In the genomic region with DNA sequence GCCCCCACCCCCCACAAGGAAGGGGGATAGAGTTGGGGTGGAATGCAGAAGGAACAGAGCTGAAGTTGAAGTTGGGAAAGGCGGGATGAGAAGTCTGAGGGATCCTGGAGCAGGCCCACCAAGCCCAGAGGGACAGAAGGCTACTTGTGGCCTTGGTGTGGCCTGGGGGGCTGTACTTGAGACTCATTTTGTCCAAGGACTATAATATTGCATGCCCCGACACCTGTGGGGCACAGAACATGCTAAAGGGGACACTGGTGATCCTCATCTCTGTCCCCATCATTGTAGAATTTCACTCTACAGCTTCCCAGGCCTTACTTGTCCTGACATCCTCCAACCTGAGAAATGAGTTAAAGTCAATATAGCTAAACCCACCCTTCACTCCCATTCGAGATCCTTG, we compare ENCODE assay signal across 12 cellular contexts. TPM values are rescaled to one million over a fixed set of nuclear protein-coding genes. Genes with fewer than 3 reads are reported as not detected.
DNase-seq lines count a peak whose midpoint lies in the region; ATAC-seq, FAIRE-seq and TF ChIP-seq lines count a peak whose summit lies in the region.
"Had no signal": no experiment of that assay in that cellular context is flagged by ENCODE, and none has a peak within 500 bp of the region (broad histone marks: within the 10 kb centered on the region; RNA-seq: fewer than 3 reads in every experiment).

No MANE protein-coding gene starts in this region.

- DNase-seq in activated T-cell treated with anti-CD3 and anti-CD28 coated beads, Interleukin-2, amount 50 U/mL, for 4 hours: no peak
- no peak for DNase-seq in activated T-cell treated with anti-CD3 and anti-CD28 coated beads, Interleukin-2, amount 50 U/mL, for 1 hour
- DNase-seq in GM12878 (ENCODE audit: low read depth, low spot score): no peak
- no peak for DNase-seq in thyroid gland
- no peak for DNase-seq in GM03348 (ENCODE audit: low spot score)
- DNase-seq in NK-92 (lab: John Stamatoyannopoulos, UW; ENCODE audit: unreplicated experiment): no peak
- DNase-seq in GM19238 (ENCODE audit: insufficient read length, low spot score): no peak
- DNase-seq: activated CD4-positive, alpha-beta T cell treated with anti-CD3 and anti-CD28 coated beads, Interleukin-2, amount 50 U/mL, for 4 hours; NCI-H226; SJCRH30; stimulated activated CD4-positive, alpha-beta T cell treated with anti-CD3 and anti-CD28 coated beads, Interleukin-12 subunit alpha, Interleukin-12 subunit beta, amount 100 ng/mL, for 4 hours had no signal

- H3K9ac ChIP-seq in GM12878 (ENCODE audit: control insufficient read depth, insufficient read depth, low read length): peak overlapping the region; percentile 87

- TF ChIP-seq POLR2A in GM12878 (IDR thresholded peaks at IDR 0.05; ENCODE audit: low read depth, low read length): no peak
- TF ChIP-seq POLR2A in thyroid gland (IDR thresholded peaks at IDR 0.05): no peak

- H3K9me3 ChIP-seq in GM12878 (replicated peaks; ENCODE audit: control insufficient read depth, insufficient read depth, low read length) (no peaks in the 10 kb centered on the region), mesodermal cell (ENCODE audit: control insufficient read depth, low read length) (no peaks in the 10 kb centered on the region), thyroid gland (no peaks in the 10 kb centered on the region)
- H3K9me3 ChIP-seq: SJCRH30 had no signal

- H3K27me3 ChIP-seq in GM12878 (replicated peaks in 1 of 2; ENCODE audit: control insufficient read depth in 2 of 2, insufficient read depth in 2 of 2, low read length in 1 of 2): no peaks in the 10 kb centered on the region
- H3K27me3 ChIP-seq in thyroid gland: no peaks in the 10 kb centered on the region
- H3K27me3 ChIP-seq: SJCRH30 had no signal

- no TSS peak for BruUV-seq in GM12878 (replicated peaks; lab: Mats Ljungman, UMichigan)

- TF ChIP-seq RAD21 in GM12878 (IDR thresholded peaks at IDR 0.05; ENCODE audit: insufficient read depth, low read depth, low read length): no peak

- H4K20me1 ChIP-seq in GM12878 (ENCODE audit: control insufficient read depth, insufficient read depth): no peaks in the 10 kb centered on the region

- no peak for ATAC-seq in activated T-cell treated with anti-CD3 and anti-CD28 coated beads, Interleukin-2, amount 50 U/mL, for 4 hours
- no peak for ATAC-seq in GM12878

- 51% methylated on average over 3 of the region's 3 CpGs for WGBS in GM12878 (ENCODE audit: insufficient coverage, insufficient replicate concordance, low lambda C conversion rate, missing lambda C conversion rate)
- WGBS in mesodermal cell (ENCODE audit: insufficient coverage in 2 of 2), 2 experiments: 57 to 58% methylated on average over 2 of the region's 3 CpGs
- 29 to 42% methylated on average over 3 of the region's 3 CpGs for WGBS in thyroid gland, 2 donors

- SMC1A ChIA-PET in GM12878 (lab: Charles Lee; ENCODE audit: uncharacterized antibody, unreplicated experiment): interaction anchor here (0.9 to 8.8 kb wide), 7 partner anchors 9 to 193 kb away, joined by 3 to 93 read pairs (median 13); partner anchors contain the start of genes CCDC15, SIAE, SPA17 and VSIG2

- no peaks in the 10 kb centered on the region for H3K9me3 Mint-ChIP-seq in activated T-cell treated with anti-CD3 and anti-CD28 coated beads, Interleukin-2, amount 50 U/mL, for 4 hours

- POLR2A ChIA-PET in GM12878 (lab: Charles Lee): interaction anchor here (0.6 to 2.3 kb wide), 9 partner anchors 8 to 130 kb away, joined by 3 to 12 read pairs (median 5); partner anchors contain the start of gene SPA17

- no peak overlapping the region; the same call in none of the 2 replicates for H2AFZ ChIP-seq in GM12878 (ENCODE audit: control insufficient read depth, low read depth, low read length)

- no peak for TF ChIP-seq EP300 in GM12878 (IDR thresholded peaks at IDR 0.05; ENCODE audit: borderline replicate concordance in 1 of 2, control insufficient read depth in 1 of 2, low read depth in 2 of 2, low read length in 2 of 2)

- no peak for TF ChIP-seq CTCF in GM12878 (IDR thresholded peaks at IDR 0.05 in 2 of 3, conservative IDR thresholded peaks at IDR 0.05 in 1 of 3; ENCODE audit: control insufficient read depth in 2 of 3, extremely low read depth in 1 of 3, insufficient read depth in 1 of 3, low read depth in 3 of 3, low read length in 3 of 3)
- TF ChIP-seq CTCF in thyroid gland (IDR thresholded peaks at IDR 0.05): no peak

- CTCF ChIA-PET in GM12878 (lab: Yijun Ruan, JAX): interaction anchor here (1.0 to 16.3 kb wide), 9 partner anchors 17 to 351 kb away, joined by 3 to 272 read pairs (median 4); partner anchors contain the start of genes MSANTD2, NRGN, SIAE and SPA17

- peaks cover 2% of the 10 kb centered on the region for H3K36me3 Mint-ChIP-seq in activated T-cell treated with anti-CD3 and anti-CD28 coated beads, Interleukin-2, amount 50 U/mL, for 4 hours (ENCODE audit: insufficient read depth)

- peaks cover 46% of the 10 kb centered on the region for H3K79me2 ChIP-seq in GM12878 (ENCODE audit: control insufficient read depth, insufficient read depth, low read length)

- peak overlapping the region; percentile 98 for H3K4me2 ChIP-seq in GM12878 (ENCODE audit: control insufficient read depth, insufficient read depth)

- H3K4me1 Mint-ChIP-seq in activated T-cell treated with anti-CD3 and anti-CD28 coated beads, Interleukin-2, amount 50 U/mL, for 4 hours (ENCODE audit: low read depth): peaks cover 33% of the 10 kb centered on the region

- H3K27me3 Mint-ChIP-seq in activated T-cell treated with anti-CD3 and anti-CD28 coated beads, Interleukin-2, amount 50 U/mL, for 4 hours (ENCODE audit: low read depth): peaks cover 49% of the 10 kb centered on the region

- no peak for FAIRE-seq in GM12878 (lab: Jason Lieb, UNC)

- in situ Hi-C loops in GM12878 (cut with MboI): loop anchor here (5.0 kb wide), 1 partner anchor 89 kb away; the partner anchor contains the start of genes SIAE and SPA17

- H3K27ac ChIP-seq in GM12878 (ENCODE audit: control insufficient read depth, insufficient read depth) (peak overlapping the region; percentile 82), mesodermal cell (ENCODE audit: low read depth, low read length, severe bottlenecking) (peak overlapping the region; percentile 50), thyroid gland (peak overlapping the region; percentile 89 to 98 (median 94))
- H3K27ac ChIP-seq: SJCRH30 had no signal

- peak overlapping the region; percentile 31 for H3K4me3 Mint-ChIP-seq in activated T-cell treated with anti-CD3 and anti-CD28 coated beads, Interleukin-2, amount 50 U/mL, for 4 hours

- H3K4me3 ChIP-seq in GM12878: peak overlapping the region; percentile 83
- peak overlapping the region; percentile 54 for H3K4me3 ChIP-seq in mesodermal cell (ENCODE audit: extremely low read depth, insufficient read depth, low read length, poor library complexity, severe bottlenecking)
- H3K4me3 ChIP-seq in thyroid gland (replicated peaks in 1 of 3): peak overlapping the region; percentile 48 to 93 (median 88)
- H3K4me3 ChIP-seq: SJCRH30 had no signal

- H3K36me3 ChIP-seq in GM12878 (ENCODE audit: control insufficient read depth in 2 of 2, insufficient read depth in 2 of 2, low read length in 1 of 2) (no peaks in the 10 kb centered on the region; a peak in 2 of 4 replicates), mesodermal cell (ENCODE audit: control insufficient read depth, insufficient read depth, low read length) (peaks cover 24% of the 10 kb centered on the region), thyroid gland (peaks cover 0 to 11% of the 10 kb centered on the region in 2 donors)
- H3K36me3 ChIP-seq: SJCRH30 had no signal

- H3K4me1 ChIP-seq in GM12878 (ENCODE audit: control insufficient read depth, insufficient read depth, low read length) (peaks cover 18% of the 10 kb centered on the region), mesodermal cell (ENCODE audit: control insufficient read depth, insufficient read depth, low read length, poor library complexity, severe bottlenecking) (peaks cover 33% of the 10 kb centered on the region), thyroid gland (peaks cover 28 to 70% of the 10 kb centered on the region in 2 donors)

- RAD21 ChIA-PET in GM12878 (lab: Charles Lee; ENCODE audit: unreplicated experiment): interaction anchor here (0.8 to 5.8 kb wide), 8 partner anchors 8 to 91 kb away, joined by 3 to 67 read pairs (median 4); partner anchors contain the start of genes SIAE and SPA17

- intact Hi-C loops in GM12878 (cut with micrococcal nuclease; ENCODE audit: unreplicated experiment) (loop anchor here (1.0 kb wide), 1 partner anchor 88 kb away; the partner anchor contains the start of genes SIAE and SPA17), thyroid gland (cut with DNase I) (loop anchor here (5.0 kb wide), 2 partner anchors 36 to 89 kb away; partner anchors contain the start of genes SIAE and SPA17)

RNA-seq across cellular contexts. Expression of gene ESAM, which starts 1.3 kb away (rescaled TPM):
- total RNA-seq in activated T-cell treated with anti-CD3 and anti-CD28 coated beads, Interleukin-2, amount 50 U/mL, for 4 hours: under 1 TPM; 0.40 to 0.66 (median 0.65) TPM
- total RNA-seq in GM12878 (2013; cell fraction: nucleolus; rRNA removed): 17.0 and 18.6 TPM in 2 replicates
- 16.3 and 20.6 TPM in 2 replicates for total RNA-seq in GM12878 (2014; rRNA removed)
- total RNA-seq in GM12878 (2014; rRNA removed; fragmentation: Illumina TruSeq; extraction: Trizol): 9.2 and 9.4 TPM in 2 replicates
- total RNA-seq in GM12878 (2021): 26.1 and 26.9 TPM in 2 replicates
- polyA plus RNA-seq in GM12878 (2011; ENCODE audit: low read depth): 7.7 TPM
- 5.7 and 15.3 TPM in 2 replicates for polyA plus RNA-seq in GM12878 (2011; rRNA removed)
- 12.8 and 13.5 TPM in 2 replicates for polyA plus RNA-seq in GM12878 (2011; cell fraction: cytosol; rRNA removed)
- polyA plus RNA-seq in GM12878 (2011; cell fraction: nucleus; rRNA removed): 32.4 and 38.8 TPM in 2 replicates
- 17.7 and 20.4 TPM in 2 replicates for polyA plus RNA-seq in GM12878 (2012)
- polyA plus RNA-seq in GM12878 (2014; fragmentation: Illumina TruSeq; extraction: Trizol): 14.4 and 18.4 TPM in 2 replicates
- 1 to 10 TPM; 2.7 to 6.9 TPM for polyA plus RNA-seq in GM12878 (2014; fragmentation: Nextera tagmentation; extraction: Ambion mirVana)
- 22.3 and 24.6 TPM in 2 replicates for polyA plus RNA-seq in GM12878 (2014; rRNA removed)
- polyA plus RNA-seq in GM12878 (2016; fragmentation: Nextera tagmentation; extraction: Ambion mirVana): 10 to 100 TPM; 34.2 to 43.6 TPM
- polyA minus RNA-seq in GM12878 (2011; rRNA and poly(A)+ RNA removed): 6.6 and 9.7 TPM in 2 replicates
- polyA minus RNA-seq in GM12878 (2011; cell fraction: cytosol; rRNA and poly(A)+ RNA removed): 2.5 and 2.9 TPM in 2 replicates
- polyA minus RNA-seq in GM12878 (2011; cell fraction: nucleus; rRNA and poly(A)+ RNA removed): 7.5 and 9.0 TPM in 2 replicates
- 97.5 TPM for polyA plus RNA-seq in mesodermal cell (2013, experiment 1 of 2)
- 81.5 TPM for polyA plus RNA-seq in mesodermal cell (2013, experiment 2 of 2)
- total RNA-seq in thyroid gland: 100 to 1,000 TPM; 188 to 294 (median 243) TPM

RNA-seq across cellular contexts. Expression of gene VSIG2, which starts 8.8 kb away (rescaled TPM):
- not detected for total RNA-seq in activated T-cell treated with anti-CD3 and anti-CD28 coated beads, Interleukin-2, amount 50 U/mL, for 4 hours
- total RNA-seq in GM12878 (2013; cell fraction: nucleolus; rRNA removed): 0.46 TPM in 1 of 2 replicates, not detected in the other
- not detected in 2 replicates for total RNA-seq in GM12878 (2014; rRNA removed)
- 0.13 TPM in 1 of 2 replicates, not detected in the other for total RNA-seq in GM12878 (2014; rRNA removed; fragmentation: Illumina TruSeq; extraction: Trizol)
- 0.31 and 0.40 TPM in 2 replicates for total RNA-seq in GM12878 (2021)
- not detected for polyA plus RNA-seq in GM12878 (2011; ENCODE audit: low read depth)
- polyA plus RNA-seq in GM12878 (2011; rRNA removed): 0.12 and 0.15 TPM in 2 replicates
- polyA plus RNA-seq in GM12878 (2011; cell fraction: cytosol; rRNA removed): 0.07 TPM in 1 of 2 replicates, not detected in the other
- 0.41 and 1.0 TPM in 2 replicates for polyA plus RNA-seq in GM12878 (2011; cell fraction: nucleus; rRNA removed)
- 0.14 TPM in 1 of 2 replicates, not detected in the other for polyA plus RNA-seq in GM12878 (2012)
- not detected in 2 replicates for polyA plus RNA-seq in GM12878 (2014; fragmentation: Illumina TruSeq; extraction: Trizol)
- polyA plus RNA-seq in GM12878 (2014; fragmentation: Nextera tagmentation; extraction: Ambion mirVana): not detected
- polyA plus RNA-seq in GM12878 (2014; rRNA removed): 0.15 and 0.27 TPM in 2 replicates
- polyA plus RNA-seq in GM12878 (2016; fragmentation: Nextera tagmentation; extraction: Ambion mirVana): under 1 TPM in 1 of 2 experiments, not detected in 1; 0.19 TPM
- not detected in 2 replicates for polyA minus RNA-seq in GM12878 (2011; rRNA and poly(A)+ RNA removed)
- not detected in 2 replicates for polyA minus RNA-seq in GM12878 (2011; cell fraction: cytosol; rRNA and poly(A)+ RNA removed)
- polyA minus RNA-seq in GM12878 (2011; cell fraction: nucleus; rRNA and poly(A)+ RNA removed): not detected in 2 replicates
- 1.0 TPM for polyA plus RNA-seq in mesodermal cell (2013, experiment 1 of 2)
- polyA plus RNA-seq in mesodermal cell (2013, experiment 2 of 2): 0.25 TPM
- total RNA-seq in thyroid gland: 10 to 100 TPM; 23.7 to 54.5 (median 28.8) TPM
- total RNA-seq: SJCRH30 had no signal

RNA-seq across cellular contexts. Expression of gene NRGN, which starts 21.1 kb away (rescaled TPM):
- total RNA-seq in activated T-cell treated with anti-CD3 and anti-CD28 coated beads, Interleukin-2, amount 50 U/mL, for 4 hours: 1 to 10 TPM; 1.2 to 2.4 (median 1.6) TPM
- total RNA-seq in GM12878 (2013; cell fraction: nucleolus; rRNA removed): not detected in 2 replicates
- total RNA-seq in GM12878 (2014; rRNA removed): 0.49 and 1.1 TPM in 2 replicates
- total RNA-seq in GM12878 (2014; rRNA removed; fragmentation: Illumina TruSeq; extraction: Trizol): 0.36 TPM in 1 of 2 replicates, not detected in the other
- total RNA-seq in GM12878 (2021): 2.7 and 3.2 TPM in 2 replicates
- polyA plus RNA-seq in GM12878 (2011; ENCODE audit: low read depth): 0.84 TPM
- 0.97 and 2.1 TPM in 2 replicates for polyA plus RNA-seq in GM12878 (2011; rRNA removed)
- polyA plus RNA-seq in GM12878 (2011; cell fraction: cytosol; rRNA removed): 4.2 and 5.7 TPM in 2 replicates
- polyA plus RNA-seq in GM12878 (2011; cell fraction: nucleus; rRNA removed): 9.3 and 10.5 TPM in 2 replicates
- polyA plus RNA-seq in GM12878 (2012): 2.3 and 2.8 TPM in 2 replicates
- polyA plus RNA-seq in GM12878 (2014; fragmentation: Illumina TruSeq; extraction: Trizol): 1.2 TPM in 1 of 2 replicates, not detected in the other
- polyA plus RNA-seq in GM12878 (2014; fragmentation: Nextera tagmentation; extraction: Ambion mirVana): not detected
- polyA plus RNA-seq in GM12878 (2014; rRNA removed): 2.8 and 3.5 TPM in 2 replicates
- polyA plus RNA-seq in GM12878 (2016; fragmentation: Nextera tagmentation; extraction: Ambion mirVana): 1 to 10 TPM in 1 of 2 experiments, under 1 TPM in 1; 0.92 to 1.1 TPM
- polyA minus RNA-seq in GM12878 (2011; rRNA and poly(A)+ RNA removed): 0.88 and 0.95 TPM in 2 replicates
- 2.0 and 2.1 TPM in 2 replicates for polyA minus RNA-seq in GM12878 (2011; cell fraction: cytosol; rRNA and poly(A)+ RNA removed)
- polyA minus RNA-seq in GM12878 (2011; cell fraction: nucleus; rRNA and poly(A)+ RNA removed): 1.9 and 2.4 TPM in 2 replicates
- polyA plus RNA-seq in mesodermal cell (2013, experiment 1 of 2): 28.7 TPM
- 23.7 TPM for polyA plus RNA-seq in mesodermal cell (2013, experiment 2 of 2)
- total RNA-seq in thyroid gland: 1 to 10 TPM in 3 of 4 donors, under 1 TPM in 1; 0.40 to 3.6 (median 2.7) TPM

RNA-seq across cellular contexts. Expression of gene MSANTD2, which starts 39.4 kb away (rescaled TPM):
- total RNA-seq in activated T-cell treated with anti-CD3 and anti-CD28 coated beads, Interleukin-2, amount 50 U/mL, for 4 hours: 10 to 100 TPM in 1 of 3 donors, 1 to 10 TPM in 2; 9.0 to 10.2 (median 9.2) TPM
- total RNA-seq in GM12878 (2013; cell fraction: nucleolus; rRNA removed): 9.9 and 13.0 TPM in 2 replicates
- 12.0 and 13.7 TPM in 2 replicates for total RNA-seq in GM12878 (2014; rRNA removed)
- total RNA-seq in GM12878 (2014; rRNA removed; fragmentation: Illumina TruSeq; extraction: Trizol): 10.6 and 11.2 TPM in 2 replicates
- 8.7 and 9.0 TPM in 2 replicates for total RNA-seq in GM12878 (2021)
- 3.1 TPM for polyA plus RNA-seq in GM12878 (2011; ENCODE audit: low read depth)
- 7.2 and 10.4 TPM in 2 replicates for polyA plus RNA-seq in GM12878 (2011; rRNA removed)
- 3.4 and 3.9 TPM in 2 replicates for polyA plus RNA-seq in GM12878 (2011; cell fraction: cytosol; rRNA removed)
- 12.3 and 14.2 TPM in 2 replicates for polyA plus RNA-seq in GM12878 (2011; cell fraction: nucleus; rRNA removed)
- polyA plus RNA-seq in GM12878 (2012): 3.2 and 5.0 TPM in 2 replicates
- polyA plus RNA-seq in GM12878 (2014; fragmentation: Illumina TruSeq; extraction: Trizol): 11.6 and 17.5 TPM in 2 replicates
- 1 to 10 TPM; 3.0 to 4.1 TPM for polyA plus RNA-seq in GM12878 (2014; fragmentation: Nextera tagmentation; extraction: Ambion mirVana)
- 12.4 and 13.8 TPM in 2 replicates for polyA plus RNA-seq in GM12878 (2014; rRNA removed)
- polyA plus RNA-seq in GM12878 (2016; fragmentation: Nextera tagmentation; extraction: Ambion mirVana): 1 to 10 TPM; 6.4 to 7.0 TPM
- 1.8 and 1.9 TPM in 2 replicates for polyA minus RNA-seq in GM12878 (2011; rRNA and poly(A)+ RNA removed)
- 3.6 and 4.0 TPM in 2 replicates for polyA minus RNA-seq in GM12878 (2011; cell fraction: cytosol; rRNA and poly(A)+ RNA removed)
- polyA minus RNA-seq in GM12878 (2011; cell fraction: nucleus; rRNA and poly(A)+ RNA removed): 5.3 and 9.5 TPM in 2 replicates
- polyA plus RNA-seq in mesodermal cell (2013, experiment 1 of 2): 15.2 TPM
- 14.4 TPM for polyA plus RNA-seq in mesodermal cell (2013, experiment 2 of 2)
- total RNA-seq in thyroid gland: 10 to 100 TPM; 29.1 to 56.1 (median 37.0) TPM

Comparison
In these comparisons a context has a peak if more than half of its experiments do, and no peak if none do; other contexts are left out.
1. RNA of gene ESAM, which starts 1.3 kb away (total RNA-seq): 188 to 294 TPM in thyroid gland; 9.2 to 26.9 TPM in GM12878 and 0.40 to 0.66 TPM in activated T-cell treated with anti-CD3 and anti-CD28 coated beads, Interleukin-2, amount 50 U/mL, for 4 hours; every median in the first group is over 4 times any median in the second.
2. RNA of gene VSIG2, which starts 8.8 kb away (total RNA-seq): 23.7 to 54.5 TPM in thyroid gland; 0.13 to 0.46 TPM in GM12878 and not detected in activated T-cell treated with anti-CD3 and anti-CD28 coated beads, Interleukin-2, amount 50 U/mL, for 4 hours; every median in the first group is over 10 times any median in the second.
3. Peak in every context shown above with its lines, with median percentiles within 50 percentile points of each other: H3K27ac ChIP-seq and H3K4me3 ChIP-seq.